In genomic region chr16:4015275-4015990, GRCh38 we compare ENCODE assay signal across 14 cellular contexts.
DNase-seq lines count a peak whose midpoint lies in the region; ATAC-seq, FAIRE-seq and TF ChIP-seq lines count a peak whose summit lies in the region.
"Had no signal": no experiment of that assay in that cellular context is flagged by ENCODE, and none has a peak within 500 bp of the region (broad histone marks: within the 10 kb centered on the region; RNA-seq: fewer than 3 reads in every experiment).

No MANE protein-coding gene starts in this region.

- FAIRE-seq in pancreas (lab: Jason Lieb, UNC), result no peak

- H3K36me3 ChIP-seq in pancreas (no peaks in the 10 kb centered on the region), prostate gland (no peaks in the 10 kb centered on the region)

- no peak overlapping the region for H3K4me3 ChIP-seq in pancreas
- no peak overlapping the region for H3K4me3 ChIP-seq in prostate gland

- POLR2A ChIA-PET in RWPE1 (lab: Yijun Ruan, JAX; ENCODE audit: low non-redundant PET), result no interaction called here

- intact Hi-C loops in pancreas (cut with DNase I) (no loop called here), prostate gland (cut with DNase I) (no loop called here)

- CTCF ChIA-PET in RWPE1 (lab: Yijun Ruan, JAX), result no interaction called here

- TF ChIP-seq CTCF in RWPE1 (conservative IDR thresholded peaks at IDR 0.05; ENCODE audit: low read depth) (no peak), pancreas (IDR thresholded peaks at IDR 0.05) (no peak), prostate gland (IDR thresholded peaks at IDR 0.05) (no peak)

- 29 to 32% methylated on average over 19 of the region's 19 CpGs for WGBS in pancreas, 2 donors
- 94% methylated on average over 19 of the region's 19 CpGs for WGBS in prostate gland

- DNase-seq in Daoy (ENCODE audit: low read depth) (peak; percentile 30), RWPE1 (ENCODE audit: low spot score) (no peak), iris pigment epithelial cell (ENCODE audit: low read depth) (peak; percentile 50), pancreas (peak in 3 of 6 donors; percentile 41 to 65 (median 59)), prostate gland (ENCODE audit: low spot score) (no peak)
- DNase-seq: activated T-cell treated with anti-CD3 and anti-CD28 coated beads, Interleukin-2, amount 50 U/mL, for 1 hour; amygdala; left cardiac atrium; NCI-H2107; occipital lobe; stimulated activated CD8-positive, alpha-beta memory T cell treated with anti-CD3 and anti-CD28 coated beads, Interleukin-4, amount 100 ng/mL, for 48 hours had no signal

- TF ChIP-seq POLR2A in prostate gland (IDR thresholded peaks at IDR 0.05), result no peak

- H3K4me1 ChIP-seq in pancreas, result peaks cover 13 to 41% (median 31%) of the 10 kb centered on the region in 3 donors
- no peaks in the 10 kb centered on the region for H3K4me1 ChIP-seq in prostate gland (replicated peaks)

- ATAC-seq in pancreas (peak; percentile 58 to 70 (median 60)), HG03097 (IDR thresholded peaks at IDR 0.05; ENCODE audit: low FRiP score, unreplicated experiment) (no peak), HG03571 (IDR thresholded peaks at IDR 0.05; ENCODE audit: unreplicated experiment) (no peak), HG02610 (IDR thresholded peaks at IDR 0.05; ENCODE audit: unreplicated experiment) (no peak)
- ATAC-seq: left cardiac atrium had no signal

- H3K27me3 ChIP-seq in pancreas, result no peaks in the 10 kb centered on the region
- H3K27me3 ChIP-seq in prostate gland (replicated peaks; ENCODE audit: insufficient read depth), result no peaks in the 10 kb centered on the region

- H3K9me3 ChIP-seq in pancreas (no peaks in the 10 kb centered on the region), prostate gland (no peaks in the 10 kb centered on the region)

- H3K27ac ChIP-seq in RWPE1 (peak overlapping the region; percentile 14; the same call in 1 of the 2 replicates), pancreas (peak overlapping the region; percentile 44 to 74 (median 61)), prostate gland (no peak overlapping the region)

Comparison
In these comparisons a context has a peak if more than half of its experiments do, and no peak if none do; other contexts are left out.
1. DNase-seq: peak in Daoy (single experiment) and iris pigment epithelial cell (single experiment); none in RWPE1 (single experiment) and prostate gland (single experiment).
2. H3K27ac ChIP-seq: peak in RWPE1 (single experiment) and pancreas (4 of 4); none in prostate gland (0 of 2).
3. ATAC-seq: peak in pancreas (4 of 4); none in HG03097 (single experiment), HG03571 (single experiment) and HG02610 (single experiment).